13 cellular contexts compared by ENCODE assay signal in genomic region chr1:161171191-161171590, GRCh38. TPM values are rescaled to one million over a fixed set of nuclear protein-coding genes. Genes with fewer than 3 reads are reported as not detected.
A peak's percentile ranks its signal among the peaks of the same experiment; 100 is the strongest.
DNase-seq lines count a peak whose midpoint lies in the region; ATAC-seq and TF ChIP-seq lines count a peak whose summit lies in the region.
"Had no signal": no experiment of that assay in that cellular context is flagged by ENCODE, and none has a peak within 500 bp of the region (broad histone marks: within the 10 kb centered on the region; RNA-seq: fewer than 3 reads in every experiment).

No MANE protein-coding gene starts in this region.

- H4K91ac ChIP-seq in IMR-90 (ENCODE audit: insufficient read depth, low read depth, low read length) = no peak overlapping the region

- H3K4me3 ChIP-seq in IMR-90 (ENCODE audit: insufficient read depth, low read depth, low read length) (no peak overlapping the region), cardiac fibroblast (replicated peaks in 1 of 2; ENCODE audit: low read depth in 2 of 2, low read length in 2 of 2) (no peak overlapping the region), sigmoid colon (no peak overlapping the region)
- H3K4me3 ChIP-seq: colonic mucosa, vagina had no signal

- TF ChIP-seq EP300 in sigmoid colon (IDR thresholded peaks at IDR 0.05) = no peak

- no peak overlapping the region for H4K5ac ChIP-seq in IMR-90 (ENCODE audit: low read depth, low read length)

- no peak overlapping the region for H3K9ac ChIP-seq in IMR-90 (ENCODE audit: low read depth, low read length)
- H3K9ac ChIP-seq: parathyroid adenoma had no signal

- no peak overlapping the region for H2AFZ ChIP-seq in IMR-90 (replicated peaks; ENCODE audit: low read length, poor library complexity)
- H2AFZ ChIP-seq: parathyroid adenoma had no signal

- TF ChIP-seq CTCF in IMR-90 (conservative IDR thresholded peaks at IDR 0.05; ENCODE audit: low read depth, low read length) = 0 out of 2 replicates have a peak, but pooled peaks have one; percentile 26
- peak; percentile 30 for TF ChIP-seq CTCF in cardiac fibroblast (IDR thresholded peaks at IDR 0.05; ENCODE audit: low read depth, low read length)
- no peak for TF ChIP-seq CTCF in sigmoid colon (IDR thresholded peaks at IDR 0.05)

- no peak overlapping the region for H3K4me3 Mint-ChIP-seq in activated T-cell treated with anti-CD3 and anti-CD28 coated beads, Interleukin-2, amount 50 U/mL, for 72 hours
- H3K4me3 Mint-ChIP-seq in activated T-cell treated with anti-CD3 and anti-CD28 coated beads, Interleukin-2, amount 50 U/mL, for 4 hours = no peak overlapping the region

- no peak overlapping the region for H2AK5ac ChIP-seq in IMR-90 (ENCODE audit: low read depth, low read length)

- peaks cover 8 to 35% of the 10 kb centered on the region in 2 donors for H3K36me3 Mint-ChIP-seq in activated T-cell treated with anti-CD3 and anti-CD28 coated beads, Interleukin-2, amount 50 U/mL, for 72 hours (ENCODE audit: insufficient read depth in 2 of 2)
- peaks cover 39% of the 10 kb centered on the region for H3K36me3 Mint-ChIP-seq in activated T-cell treated with anti-CD3 and anti-CD28 coated beads, Interleukin-2, amount 50 U/mL, for 4 hours (ENCODE audit: insufficient read depth)

- no peak overlapping the region for H2AK9ac ChIP-seq in IMR-90 (replicated peaks; ENCODE audit: low read depth, low read length, poor library complexity)

- no peak for ATAC-seq in activated T-cell treated with anti-CD3 and anti-CD28 coated beads, Interleukin-2, amount 50 U/mL, for 72 hours (replicated peaks in 1 of 2)
- no peak for ATAC-seq in activated T-cell treated with anti-CD3 and anti-CD28 coated beads, Interleukin-2, amount 50 U/mL, for 4 hours
- ATAC-seq in IMR-90 (ENCODE audit: low read depth) (no peak), GM21529 (IDR thresholded peaks at IDR 0.05; ENCODE audit: unreplicated experiment) (no peak)

- H3K4me1 ChIP-seq in IMR-90 (ENCODE audit: control insufficient read depth, insufficient read depth, low read length) (peaks cover 11% of the 10 kb centered on the region; the same call in 1 of the 2 replicates), sigmoid colon (peaks cover 0 to 41% (median 29%) of the 10 kb centered on the region in 4 donors)
- H3K4me1 ChIP-seq: parathyroid adenoma had no signal

- H3K27me3 ChIP-seq in IMR-90 (ENCODE audit: control insufficient read depth, insufficient read depth, low read length) (no peaks in the 10 kb centered on the region), sigmoid colon (no peaks in the 10 kb centered on the region)
- H3K27me3 ChIP-seq: colonic mucosa, vagina had no signal

- dilution Hi-C loops in IMR-90 (cut with HindIII; ENCODE audit: low sequenced_read_pairs, unreplicated experiment) = no loop called here

- no peak for TF ChIP-seq RAD21 in IMR-90 (IDR thresholded peaks at IDR 0.05; ENCODE audit: low read length)

- peaks cover 57% of the 10 kb centered on the region for H3K4me1 Mint-ChIP-seq in activated T-cell treated with anti-CD3 and anti-CD28 coated beads, Interleukin-2, amount 50 U/mL, for 72 hours (ENCODE audit: low read depth)
- peaks cover 45% of the 10 kb centered on the region for H3K4me1 Mint-ChIP-seq in activated T-cell treated with anti-CD3 and anti-CD28 coated beads, Interleukin-2, amount 50 U/mL, for 4 hours (ENCODE audit: low read depth)

- no peak overlapping the region for H3K14ac ChIP-seq in IMR-90 (replicated peaks; ENCODE audit: low read depth, low read length)

- H3K27me3 Mint-ChIP-seq in activated T-cell treated with anti-CD3 and anti-CD28 coated beads, Interleukin-2, amount 50 U/mL, for 72 hours (ENCODE audit: low read depth) = no peaks in the 10 kb centered on the region
- H3K27me3 Mint-ChIP-seq in activated T-cell treated with anti-CD3 and anti-CD28 coated beads, Interleukin-2, amount 50 U/mL, for 4 hours (ENCODE audit: low read depth) = no peaks in the 10 kb centered on the region

- POLR2A ChIA-PET in IMR-90 (lab: Charles Lee; ENCODE audit: unreplicated experiment) = no interaction called here

- CTCF ChIA-PET in IMR-90 (lab: Yijun Ruan, JAX) = interaction anchor here (0.6 to 0.8 kb wide), 2 partner anchors 32 to 557 kb away, joined by 3 to 6 read pairs; no protein-coding TSS in a partner anchor

- no TSS peak for BruUV-seq in IMR-90 (replicated peaks; lab: Mats Ljungman, UMichigan)

- no peak for TF ChIP-seq POLR2A in IMR-90 (IDR thresholded peaks at IDR 0.05; ENCODE audit: low read depth, low read length)
- no peak for TF ChIP-seq POLR2A in sigmoid colon (IDR thresholded peaks at IDR 0.05)

- no CpG with 5 or more reads among the region's 5 CpGs for WGBS in IMR-90 (ENCODE audit: extremely low coverage in 2 of 2, insufficient read length in 1 of 2), 2 experiments
- 58 to 72% methylated on average over 5 of the region's 5 CpGs for WGBS in sigmoid colon, 2 donors

- DNase-seq in activated T-cell treated with anti-CD3 and anti-CD28 coated beads, Interleukin-2, amount 50 U/mL, for 72 hours = no peak
- no peak for DNase-seq in activated T-cell treated with anti-CD3 and anti-CD28 coated beads, Interleukin-2, amount 50 U/mL, for 4 hours
- DNase-seq in IMR-90 (no peak), cardiac fibroblast (ENCODE audit: low read depth in 2 of 2) (peak in 1 of 2 donors; percentile 16), sigmoid colon (no peak), NCI-H2196 (lab: John Stamatoyannopoulos, UW; ENCODE audit: unreplicated experiment) (no peak), dermis blood vessel endothelial cell (no peak)
- DNase-seq: activated CD4-positive, alpha-beta T cell treated with anti-CD3 and anti-CD28 coated beads for 48 hours; activated effector memory CD4-positive, alpha-beta T cell treated with anti-CD3 and anti-CD28 coated beads, Interleukin-2, amount 50 U/mL, for 16 hours; colonic mucosa had no signal

- H2BK20ac ChIP-seq in IMR-90 (ENCODE audit: low read depth, low read length) = no peak overlapping the region

- no peak overlapping the region for H3K56ac ChIP-seq in IMR-90 (ENCODE audit: extremely low read depth, insufficient read depth, low read length)

- no peak overlapping the region for H2BK120ac ChIP-seq in IMR-90 (ENCODE audit: low read depth, low read length)

- H3K36me3 ChIP-seq in IMR-90 (ENCODE audit: control insufficient read depth, insufficient read depth, low read length) (peaks cover 46% of the 10 kb centered on the region), sigmoid colon (peaks cover 28 to 76% (median 39%) of the 10 kb centered on the region in 4 donors)

- H4K20me1 ChIP-seq in IMR-90 (ENCODE audit: insufficient read depth, low read length) = peaks cover 13% of the 10 kb centered on the region; the same call in 1 of the 2 replicates

- no peaks in the 10 kb centered on the region for H3K9me3 Mint-ChIP-seq in activated T-cell treated with anti-CD3 and anti-CD28 coated beads, Interleukin-2, amount 50 U/mL, for 72 hours
- H3K9me3 Mint-ChIP-seq in activated T-cell treated with anti-CD3 and anti-CD28 coated beads, Interleukin-2, amount 50 U/mL, for 4 hours = no peaks in the 10 kb centered on the region

- H3K9me3 ChIP-seq in IMR-90 (ENCODE audit: control insufficient read depth, insufficient read depth, low read length) (no peaks in the 10 kb centered on the region), sigmoid colon (no peaks in the 10 kb centered on the region)
- H3K9me3 ChIP-seq: colonic mucosa, vagina had no signal

- H3K27ac Mint-ChIP-seq in activated T-cell treated with anti-CD3 and anti-CD28 coated beads, Interleukin-2, amount 50 U/mL, for 72 hours = peak overlapping the region; percentile 68

- no peak overlapping the region for H3K27ac ChIP-seq in IMR-90 (ENCODE audit: insufficient read depth, low read length)
- peak overlapping the region in 3 of 4 donors; percentile 6 to 51 (median 51) for H3K27ac ChIP-seq in sigmoid colon
- H3K27ac ChIP-seq: colonic mucosa, parathyroid adenoma, vagina had no signal

- no peak overlapping the region for H3K4me2 ChIP-seq in IMR-90 (ENCODE audit: low read depth, low read length)

- H2BK15ac ChIP-seq in IMR-90 (ENCODE audit: low read depth, low read length) = no peak overlapping the region; the same call in 2 of the 3 replicates

- no peak overlapping the region for H3K23ac ChIP-seq in IMR-90 (ENCODE audit: low read depth, low read length)

- in situ Hi-C loops in IMR-90 (cut with MboI; ENCODE audit: low sequenced_read_pairs) = no loop called here

- H3K18ac ChIP-seq in IMR-90 (ENCODE audit: low read depth, low read length) = no peak overlapping the region

- intact Hi-C loops in IMR-90 (cut with micrococcal nuclease) = no loop called here
- intact Hi-C loops in sigmoid colon (cut with DNase I) = no loop called here

- no peak overlapping the region for H2BK5ac ChIP-seq in IMR-90 (ENCODE audit: low read depth, low read length, poor library complexity, severe bottlenecking)

- peaks cover 11 to 37% of the 10 kb centered on the region in 2 experiments for H3K79me1 ChIP-seq in IMR-90 (ENCODE audit: low read depth in 1 of 2, low read length in 2 of 2)

- H3K9me1 ChIP-seq in IMR-90 (ENCODE audit: insufficient read depth, low read length) = peaks cover 10% of the 10 kb centered on the region

- H4K8ac ChIP-seq in IMR-90 (ENCODE audit: low read depth in 2 of 2, low read length in 2 of 2) = no peak overlapping the region

- H3K4ac ChIP-seq in IMR-90 (ENCODE audit: low read depth, low read length) = no peak overlapping the region

RNA-seq across cellular contexts. Expression of gene PPOX, which starts 5.0 kb away (rescaled TPM):
- total RNA-seq in activated T-cell treated with anti-CD3 and anti-CD28 coated beads, Interleukin-2, amount 50 U/mL, for 72 hours = 10 to 100 TPM; 35.3 to 45.9 TPM
- 10 to 100 TPM; 10.0 to 13.8 (median 12.8) TPM for total RNA-seq in activated T-cell treated with anti-CD3 and anti-CD28 coated beads, Interleukin-2, amount 50 U/mL, for 4 hours
- total RNA-seq in IMR-90 (2012; rRNA removed) (6.1 TPM in 2 replicates), sigmoid colon (10 to 100 TPM; 16.6 to 30.9 (median 21.3) TPM), dermis blood vessel endothelial cell (14.9 and 18.0 TPM in 2 replicates)
- polyA plus RNA-seq in IMR-90 (2012; rRNA removed) (14.3 and 14.8 TPM in 2 replicates), sigmoid colon (10 to 100 TPM in 2 of 3 donors, 1 to 10 TPM in 1; 7.4 to 17.7 (median 16.2) TPM)
- 6.3 and 12.0 TPM in 2 replicates for polyA plus RNA-seq in IMR-90 (2012; cell fraction: cytosol; rRNA removed)
- 86.8 and 100 TPM in 2 replicates for polyA plus RNA-seq in IMR-90 (2012; cell fraction: nucleus; rRNA removed; ENCODE audit: low replicate concordance)

RNA-seq across cellular contexts. Expression of gene B4GALT3, which starts 6.1 kb away (rescaled TPM):
- 10 to 100 TPM; 55.9 to 56.5 TPM for total RNA-seq in activated T-cell treated with anti-CD3 and anti-CD28 coated beads, Interleukin-2, amount 50 U/mL, for 72 hours
- 10 to 100 TPM; 73.9 to 76.3 (median 75.9) TPM for total RNA-seq in activated T-cell treated with anti-CD3 and anti-CD28 coated beads, Interleukin-2, amount 50 U/mL, for 4 hours
- total RNA-seq in IMR-90 (2012; rRNA removed) (11.4 and 19.9 TPM in 2 replicates), sigmoid colon (10 to 100 TPM; 10.7 to 19.3 (median 14.8) TPM), dermis blood vessel endothelial cell (24.8 and 44.1 TPM in 2 replicates)
- polyA plus RNA-seq in IMR-90 (2012; rRNA removed) (36.0 and 41.5 TPM in 2 replicates), sigmoid colon (10 to 100 TPM; 13.4 to 33.4 (median 16.8) TPM)
- polyA plus RNA-seq in IMR-90 (2012; cell fraction: cytosol; rRNA removed) = 43.6 and 51.8 TPM in 2 replicates
- 67.0 and 75.3 TPM in 2 replicates for polyA plus RNA-seq in IMR-90 (2012; cell fraction: nucleus; rRNA removed; ENCODE audit: low replicate concordance)

RNA-seq across cellular contexts. Expression of gene USP21, which starts 11.9 kb away (rescaled TPM):
- 10 to 100 TPM; 36.0 to 46.4 TPM for total RNA-seq in activated T-cell treated with anti-CD3 and anti-CD28 coated beads, Interleukin-2, amount 50 U/mL, for 72 hours
- total RNA-seq in activated T-cell treated with anti-CD3 and anti-CD28 coated beads, Interleukin-2, amount 50 U/mL, for 4 hours = 10 to 100 TPM; 25.0 to 28.3 (median 27.4) TPM
- total RNA-seq in IMR-90 (2012; rRNA removed) (3.3 and 6.3 TPM in 2 replicates), sigmoid colon (10 to 100 TPM; 11.4 to 24.1 (median 13.1) TPM), dermis blood vessel endothelial cell (5.4 and 12.8 TPM in 2 replicates)
- polyA plus RNA-seq in IMR-90 (2012; rRNA removed) (23.8 and 24.7 TPM in 2 replicates), sigmoid colon (10 to 100 TPM; 16.2 to 22.2 (median 17.3) TPM)
- 13.5 and 13.8 TPM in 2 replicates for polyA plus RNA-seq in IMR-90 (2012; cell fraction: cytosol; rRNA removed)
- polyA plus RNA-seq in IMR-90 (2012; cell fraction: nucleus; rRNA removed; ENCODE audit: low replicate concordance) = 69.2 and 96.8 TPM in 2 replicates

RNA-seq across cellular contexts. Expression of gene UFC1, which starts 17.4 kb away (rescaled TPM):
- 10 to 100 TPM; 91.4 to 97.9 TPM for total RNA-seq in activated T-cell treated with anti-CD3 and anti-CD28 coated beads, Interleukin-2, amount 50 U/mL, for 72 hours
- total RNA-seq in activated T-cell treated with anti-CD3 and anti-CD28 coated beads, Interleukin-2, amount 50 U/mL, for 4 hours = 10 to 100 TPM; 87.5 to 98.8 (median 92.8) TPM
- 134 and 137 TPM in 2 replicates for total RNA-seq in IMR-90 (2012; rRNA removed)
- polyA plus RNA-seq in IMR-90 (2012; rRNA removed) = 113 and 140 TPM in 2 replicates
- polyA plus RNA-seq in IMR-90 (2012; cell fraction: cytosol; rRNA removed) = 46.4 and 59.8 TPM in 2 replicates
- 10.2 and 65.4 TPM in 2 replicates for polyA plus RNA-seq in IMR-90 (2012; cell fraction: nucleus; rRNA removed; ENCODE audit: low replicate concordance)
- total RNA-seq in sigmoid colon = 10 to 100 TPM; 49.0 to 77.8 (median 70.3) TPM
- 100 to 1,000 TPM; 129 to 249 (median 232) TPM for polyA plus RNA-seq in sigmoid colon
- total RNA-seq in dermis blood vessel endothelial cell = 119 and 134 TPM in 2 replicates

RNA-seq across cellular contexts. Expression of gene ADAMTS4, which starts 27.7 kb away (rescaled TPM):
- total RNA-seq in activated T-cell treated with anti-CD3 and anti-CD28 coated beads, Interleukin-2, amount 50 U/mL, for 72 hours = 1 to 10 TPM; 4.0 to 7.7 TPM
- total RNA-seq in activated T-cell treated with anti-CD3 and anti-CD28 coated beads, Interleukin-2, amount 50 U/mL, for 4 hours = 1 to 10 TPM in 1 of 3 donors, under 1 TPM in 2; 0.34 to 1.1 (median 0.63) TPM
- total RNA-seq in IMR-90 (2012; rRNA removed) (0.28 and 0.72 TPM in 2 replicates), sigmoid colon (10 to 100 TPM in 2 of 4 donors, 1 to 10 TPM in 2; 6.4 to 78.2 (median 10.8) TPM), dermis blood vessel endothelial cell (19.7 and 38.9 TPM in 2 replicates)
- polyA plus RNA-seq in IMR-90 (2012; rRNA removed) (0.39 and 0.40 TPM in 2 replicates), sigmoid colon (1 to 10 TPM in 1 of 3 donors, under 1 TPM in 2; 0.23 to 4.5 (median 0.60) TPM)
- 0.25 and 0.40 TPM in 2 replicates for polyA plus RNA-seq in IMR-90 (2012; cell fraction: cytosol; rRNA removed)
- polyA plus RNA-seq in IMR-90 (2012; cell fraction: nucleus; rRNA removed; ENCODE audit: low replicate concordance) = 1.4 and 1.6 TPM in 2 replicates

Comparison
In these comparisons a context has a peak if more than half of its experiments do, and no peak if none do; other contexts are left out.
1. CTCF ChIP-seq: peak in IMR-90 (single experiment) and cardiac fibroblast (single experiment); none in sigmoid colon (0 of 4).